In the genomic region with DNA sequence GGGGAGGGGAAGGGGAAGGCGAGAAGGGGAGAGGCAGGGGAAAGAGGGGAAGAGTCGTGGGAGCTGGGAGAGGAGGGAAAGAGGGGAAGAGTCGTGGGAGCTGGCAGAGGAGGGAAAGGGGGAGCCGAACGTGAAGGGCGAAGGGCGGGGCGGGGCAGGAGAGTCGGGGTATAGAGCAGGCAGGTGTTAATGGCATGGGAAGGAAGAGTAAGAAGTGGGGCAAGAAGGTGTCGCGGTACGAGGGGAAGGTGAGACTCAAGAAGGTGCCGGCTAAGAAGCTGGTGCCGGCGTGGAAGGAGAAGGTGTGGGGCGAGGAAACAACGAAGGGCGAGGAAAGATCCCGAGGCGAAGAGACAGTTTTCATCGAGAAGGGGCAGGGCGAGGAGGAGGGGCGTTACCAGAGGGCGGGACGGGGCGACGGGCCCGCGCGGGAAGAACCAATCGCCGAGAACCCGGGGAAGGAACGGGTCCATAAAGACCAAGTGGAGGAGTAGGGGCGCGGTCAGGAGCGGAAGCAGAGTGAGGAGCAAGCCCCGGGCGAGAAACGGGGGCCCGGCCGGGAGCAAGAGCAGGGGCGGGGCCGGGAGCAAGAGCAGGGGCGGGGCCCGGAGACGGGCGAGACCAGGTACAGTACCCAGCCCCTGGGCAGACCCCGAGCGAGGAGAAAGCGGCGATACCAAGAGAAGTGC, we compare ENCODE assay signal across 8 cellular contexts. TPM values are rescaled to one million over a fixed set of nuclear protein-coding genes. Genes with fewer than 3 reads are reported as not detected.
DNase-seq lines count a peak whose midpoint lies in the region; ATAC-seq and TF ChIP-seq lines count a peak whose summit lies in the region.

No MANE protein-coding gene starts in this region.

- H3K36me3 Mint-ChIP-seq in CD4-positive, CD25-positive, alpha-beta regulatory T cell, result no peaks in the 10 kb centered on the region

- peaks cover 14% of the 10 kb centered on the region for H3K4me1 ChIP-seq in CD4-positive, CD25-positive, alpha-beta regulatory T cell (ENCODE audit: control insufficient read depth, insufficient read depth, low read length, poor library complexity, severe bottlenecking)

- H3K4me3 ChIP-seq in CD4-positive, CD25-positive, alpha-beta regulatory T cell (ENCODE audit: low read depth, low read length), result peak overlapping the region; percentile 77
- H3K4me3 ChIP-seq in dorsolateral prefrontal cortex (peak overlapping the region; percentile 57 to 91 (median 78)), lower leg skin (ENCODE audit: low read depth, poor library complexity, severe bottlenecking) (peak overlapping the region; percentile 46)

- H3K4me3 Mint-ChIP-seq in CD4-positive, CD25-positive, alpha-beta regulatory T cell, result peak overlapping the region; percentile 94 to 98 (median 96)

- peak; percentile 62 to 69 for ATAC-seq in CD4-positive, CD25-positive, alpha-beta regulatory T cell (ENCODE audit: low read depth in 2 of 2)
- ATAC-seq in GM19438 (IDR thresholded peaks at IDR 0.05; ENCODE audit: low read depth, unreplicated experiment), result peak; percentile 63
- ATAC-seq in HG03571 (IDR thresholded peaks at IDR 0.05; ENCODE audit: unreplicated experiment), result peak; percentile 54

- peak; percentile 91 to 97 (median 93) for DNase-seq in CD4-positive, CD25-positive, alpha-beta regulatory T cell
- DNase-seq in NCI-H774 (lab: John Stamatoyannopoulos, UW), result peak; percentile 95
- peak; percentile 96 to 97 for DNase-seq in activated CD4-positive, alpha-beta T cell treated with anti-CD3 and anti-CD28 coated beads, Interleukin-2, amount 50 U/mL, for 48 hours
- peak; percentile 83 to 98 (median 94) for DNase-seq in dorsolateral prefrontal cortex
- peak; percentile 94 to 99 for DNase-seq in lower leg skin (ENCODE audit: low spot score in 2 of 2)
- peak; percentile 97 for DNase-seq in stimulated activated CD4-positive, alpha-beta T cell treated with anti-CD3 and anti-CD28 coated beads, Interleukin-4, amount 100 ng/mL, for 24 hours

- H3K27ac Mint-ChIP-seq in CD4-positive, CD25-positive, alpha-beta regulatory T cell, result peak overlapping the region; percentile 95 to 100 (median 98)

- WGBS in lower leg skin, 2 donors, result 0 to 1% methylated on average over 52 of the region's 52 CpGs

- no peaks in the 10 kb centered on the region for H3K9me3 Mint-ChIP-seq in CD4-positive, CD25-positive, alpha-beta regulatory T cell

- no peak for TF ChIP-seq POLR2A in lower leg skin (IDR thresholded peaks at IDR 0.05)

- intact Hi-C loops in dorsolateral prefrontal cortex (cut with DNase I), result loop anchor here (1.0 to 10.0 kb wide), 8 partner anchors 20 to 433 kb away; a partner anchor contains a TSS
- intact Hi-C loops in lower leg skin (cut with DNase I; ENCODE audit: low total_unique reads), result no loop called here

- no peaks in the 10 kb centered on the region for H3K36me3 ChIP-seq in CD4-positive, CD25-positive, alpha-beta regulatory T cell (ENCODE audit: control insufficient read depth, insufficient read depth, low read length)

- no peaks in the 10 kb centered on the region for H3K27me3 ChIP-seq in CD4-positive, CD25-positive, alpha-beta regulatory T cell (ENCODE audit: control insufficient read depth, insufficient read depth, low read length)
- no peaks in the 10 kb centered on the region for H3K27me3 ChIP-seq in dorsolateral prefrontal cortex

- no peaks in the 10 kb centered on the region for H3K27me3 Mint-ChIP-seq in CD4-positive, CD25-positive, alpha-beta regulatory T cell

- H3K4me1 Mint-ChIP-seq in CD4-positive, CD25-positive, alpha-beta regulatory T cell, result peaks cover 0 to 28% (median 6%) of the 10 kb centered on the region in 4 donors

- no peaks in the 10 kb centered on the region for H3K9me3 ChIP-seq in CD4-positive, CD25-positive, alpha-beta regulatory T cell (ENCODE audit: control insufficient read depth in 2 of 2, low read length in 2 of 2)

- H3K27ac ChIP-seq in CD4-positive, CD25-positive, alpha-beta regulatory T cell (ENCODE audit: insufficient read depth, low read length, poor library complexity, severe bottlenecking), result peak overlapping the region; percentile 96
- peak overlapping the region; percentile 72 to 99 (median 94) for H3K27ac ChIP-seq in dorsolateral prefrontal cortex

- peak in 10 of 56 donors; percentile 3 to 24 (median 13) for TF ChIP-seq CTCF in dorsolateral prefrontal cortex (IDR thresholded peaks at IDR 0.05 in 54 of 56, conservative IDR thresholded peaks at IDR 0.05 in 2 of 56; ENCODE audit: low read depth in 1 of 56, partially characterized antibody in 56 of 56)
- no peak for TF ChIP-seq CTCF in lower leg skin (IDR thresholded peaks at IDR 0.05)

RNA-seq across cellular contexts. Expression of a gene that starts 0.5 kb away (rescaled TPM):
- total RNA-seq in CD4-positive, CD25-positive, alpha-beta regulatory T cell, result 12.6 TPM
- polyA plus RNA-seq in CD4-positive, CD25-positive, alpha-beta regulatory T cell, result 1 to 10 TPM; 1.0 to 4.3 (median 1.9) TPM
- total RNA-seq in dorsolateral prefrontal cortex (10 to 100 TPM in 88 of 120 experiments, 1 to 10 TPM in 32; 5.7 to 29.9 (median 13.4) TPM), lower leg skin (1 to 10 TPM; 2.9 to 8.7 (median 5.1) TPM)

RNA-seq across cellular contexts. Expression of a gene that starts 16.4 kb away (rescaled TPM):
- 8.7 TPM for total RNA-seq in CD4-positive, CD25-positive, alpha-beta regulatory T cell
- polyA plus RNA-seq in CD4-positive, CD25-positive, alpha-beta regulatory T cell, result 1 to 10 TPM; 2.6 to 4.6 (median 2.7) TPM
- total RNA-seq in dorsolateral prefrontal cortex (1 to 10 TPM in 110 of 120 experiments, under 1 TPM in 10; 0.64 to 3.9 (median 1.7) TPM), lower leg skin (10 to 100 TPM; 20.7 to 29.6 (median 25.5) TPM)

RNA-seq across cellular contexts. Expression of a gene that starts 20.3 kb away (rescaled TPM):
- total RNA-seq in CD4-positive, CD25-positive, alpha-beta regulatory T cell, result 22.9 TPM
- polyA plus RNA-seq in CD4-positive, CD25-positive, alpha-beta regulatory T cell, result 10 to 100 TPM; 34.4 to 47.7 (median 36.8) TPM
- total RNA-seq in dorsolateral prefrontal cortex (10 to 100 TPM; 31.5 to 70.0 (median 48.6) TPM), lower leg skin (10 to 100 TPM; 14.1 to 38.5 (median 25.5) TPM)

RNA-seq across cellular contexts. Expression of a gene that starts 32.0 kb away (rescaled TPM):
- total RNA-seq in CD4-positive, CD25-positive, alpha-beta regulatory T cell, result not detected
- polyA plus RNA-seq in CD4-positive, CD25-positive, alpha-beta regulatory T cell, result not detected
- total RNA-seq in dorsolateral prefrontal cortex, result 1 to 10 TPM in 38 of 120 experiments, under 1 TPM in 1, not detected in 81; 1.00 to 5.1 (median 2.0) TPM
- total RNA-seq in lower leg skin, result 100 to 1,000 TPM; 373 to 601 (median 426) TPM

RNA-seq across cellular contexts. Expression of a gene that starts 38.3 kb away (rescaled TPM):
- total RNA-seq in CD4-positive, CD25-positive, alpha-beta regulatory T cell, result 104 TPM
- 100 to 1,000 TPM; 177 to 254 (median 222) TPM for polyA plus RNA-seq in CD4-positive, CD25-positive, alpha-beta regulatory T cell
- total RNA-seq in dorsolateral prefrontal cortex (100 to 1,000 TPM in 115 of 120 experiments, 10 to 100 TPM in 5; 65.8 to 185 (median 140) TPM), lower leg skin (100 to 1,000 TPM; 222 to 319 (median 311) TPM)

Comparison
In these comparisons a context has a peak if more than half of its experiments do, and no peak if none do; other contexts are left out.
1. Peak in every context shown above with its lines: DNase-seq, ATAC-seq, H3K4me3 ChIP-seq and H3K27ac ChIP-seq.